In genomic region chr1:85116856-85117255, GRCh38 we compare ENCODE assay signal across 27 cellular contexts.
DNase-seq lines count a peak whose midpoint lies in the region; ATAC-seq and TF ChIP-seq lines count a peak whose summit lies in the region.
"Had no signal": no experiment of that assay in that cellular context is flagged by ENCODE, and none has a peak within 500 bp of the region (broad histone marks: within the 10 kb centered on the region; RNA-seq: fewer than 3 reads in every experiment).

No MANE protein-coding gene starts in this region.

- H3K79me1 ChIP-seq in mesenchymal stem cell (replicated peaks; ENCODE audit: low read length, poor library complexity, severe bottlenecking), result no peaks in the 10 kb centered on the region

- H2AFZ ChIP-seq in GM23248, result no peak overlapping the region
- no peak overlapping the region for H2AFZ ChIP-seq in mesenchymal stem cell (ENCODE audit: low read depth, low read length)

- no peak overlapping the region for H2BK120ac ChIP-seq in mesenchymal stem cell (ENCODE audit: low read depth, low read length)

- no peak overlapping the region for H3K9ac ChIP-seq in GM23248
- H3K9ac ChIP-seq in mesenchymal stem cell (ENCODE audit: low read length), result no peak overlapping the region

- H2BK5ac ChIP-seq in mesenchymal stem cell (ENCODE audit: low read depth, low read length, poor library complexity, severe bottlenecking), result no peak overlapping the region

- 0 out of 2 replicates have a peak, but pooled peaks cover 16% of the 10 kb centered on the region for H3F3A ChIP-seq in GM23248 (ENCODE audit: insufficient read depth)

- H3K4ac ChIP-seq in mesenchymal stem cell (ENCODE audit: low read depth in 1 of 2, low read length in 2 of 2), result no peak overlapping the region

- H3K9me3 ChIP-seq in GM23248 (ENCODE audit: low read depth) (no peaks in the 10 kb centered on the region), mesenchymal stem cell (ENCODE audit: control insufficient read depth, low read length) (no peaks in the 10 kb centered on the region)
- H3K9me3 ChIP-seq: breast epithelium, gastroesophageal sphincter, lower lobe of right lung, sigmoid colon had no signal

- no peak for ATAC-seq in HG02763 (IDR thresholded peaks at IDR 0.05; ENCODE audit: unreplicated experiment)
- ATAC-seq: esophagus mucosa, gastroesophageal sphincter, lower lobe of right lung had no signal

- H3K27ac ChIP-seq in GM23248 (no peak overlapping the region), mesenchymal stem cell (ENCODE audit: low read length, poor library complexity, severe bottlenecking) (no peak overlapping the region), dorsolateral prefrontal cortex (no peak overlapping the region)
- H3K27ac ChIP-seq: breast epithelium, coronary artery, gastroesophageal sphincter, lower lobe of right lung, sigmoid colon had no signal

- intact Hi-C loops in dorsolateral prefrontal cortex (cut with DNase I), result loop anchor here in 1 of 2 donors (10.0 kb wide), 1 partner anchor 138 kb away; the partner anchor contains the start of gene C1orf52

- TF ChIP-seq CTCF in dorsolateral prefrontal cortex (IDR thresholded peaks at IDR 0.05 in 54 of 56, conservative IDR thresholded peaks at IDR 0.05 in 2 of 56; ENCODE audit: low read depth in 1 of 56, partially characterized antibody in 56 of 56), result no peak

- no peak overlapping the region for H2AK5ac ChIP-seq in mesenchymal stem cell (ENCODE audit: low read length, severe bottlenecking)

- H3K23ac ChIP-seq in mesenchymal stem cell (ENCODE audit: low read length in 2 of 2), result no peak overlapping the region

- H3K27me3 ChIP-seq in GM23248 (replicated peaks; ENCODE audit: insufficient read depth), result no peaks in the 10 kb centered on the region
- H3K27me3 ChIP-seq in mesenchymal stem cell (ENCODE audit: control insufficient read depth in 1 of 2, insufficient read depth in 1 of 2, low read length in 2 of 2), result no peaks in the 10 kb centered on the region
- no peaks in the 10 kb centered on the region for H3K27me3 ChIP-seq in dorsolateral prefrontal cortex
- H3K27me3 ChIP-seq: breast epithelium, gastroesophageal sphincter, sigmoid colon had no signal

- H3K79me2 ChIP-seq in GM23248 (ENCODE audit: insufficient read depth), result no peaks in the 10 kb centered on the region

- no peak overlapping the region for H3K4me3 ChIP-seq in GM23248
- no peak overlapping the region for H3K4me3 ChIP-seq in mesenchymal stem cell (ENCODE audit: insufficient read depth in 1 of 2, low read depth in 1 of 2, low read length in 2 of 2)
- H3K4me3 ChIP-seq in dorsolateral prefrontal cortex, result no peak overlapping the region
- H3K4me3 ChIP-seq: breast epithelium, coronary artery, gastroesophageal sphincter, lower lobe of right lung, sigmoid colon had no signal

- no peaks in the 10 kb centered on the region for H3K36me3 ChIP-seq in GM23248 (ENCODE audit: low read depth)
- H3K36me3 ChIP-seq in mesenchymal stem cell (ENCODE audit: control insufficient read depth in 1 of 2, insufficient read depth in 2 of 2, low read depth in 1 of 2, low read length in 2 of 2), result peaks cover 0 to 3% of the 10 kb centered on the region in 2 experiments
- H3K36me3 ChIP-seq: breast epithelium, gastroesophageal sphincter, lower lobe of right lung, sigmoid colon had no signal

- H4K20me1 ChIP-seq in GM23248 (ENCODE audit: insufficient read depth), result no peaks in the 10 kb centered on the region

- H3K4me2 ChIP-seq in GM23248 (ENCODE audit: unreplicated experiment) (no peak overlapping the region), mesenchymal stem cell (ENCODE audit: low read length, poor library complexity, severe bottlenecking) (no peak overlapping the region)

- H3K18ac ChIP-seq in mesenchymal stem cell (ENCODE audit: low read depth in 1 of 2, low read length in 2 of 2), result no peak overlapping the region

- no peak overlapping the region for H4K91ac ChIP-seq in mesenchymal stem cell (ENCODE audit: low read length)

- in situ Hi-C loops in GM23248 (cut with MboI), result no loop called here

- peak; percentile 37 for DNase-seq in GM23248
- DNase-seq in M059J (ENCODE audit: low read depth), result peak; percentile 16
- peak; percentile 57 for DNase-seq in SIG-M5 treated with dmso at 0.1 percent for 504 hours (lab: John Stamatoyannopoulos, UW; ENCODE audit: unreplicated experiment)
- peak; percentile 3 for DNase-seq in mesenchymal stem cell
- no peak for DNase-seq in dorsolateral prefrontal cortex
- DNase-seq in RPMI8226, result no peak
- DNase-seq in activated gamma-delta T cell treated with Interleukin-2 at 50 U/mL for 16 hours, result no peak
- DNase-seq: activated CD8-positive, alpha-beta memory T cell treated with anti-CD3 and anti-CD28 coated beads for 24 hours; activated naive CD4-positive, alpha-beta T cell treated with anti-CD3 and anti-CD28 coated beads for 36 hours; activated T-cell treated with anti-CD3 and anti-CD28 coated beads, Interleukin-2, amount 50 U/mL, for 48 hours; amniotic stem cell; GOT3; islet precursor cell; lower lobe of right lung; NCI-H2081 treated with DMSO at 0.1 percent for 48 hours; NCI-H345; NCI-H748 treated with DMSO at 0.1 percent for 48 hours; SHP77; sigmoid colon; stimulated activated CD8-positive, alpha-beta memory T cell treated with anti-CD3 and anti-CD28 coated beads, Interleukin-4, amount 100 ng/mL, for 48 hours; T-helper 1 cell; trophoblast cell had no signal

- H3K14ac ChIP-seq in mesenchymal stem cell (ENCODE audit: low read length in 2 of 2), result no peak overlapping the region

- H2BK12ac ChIP-seq in mesenchymal stem cell (ENCODE audit: low read length in 2 of 2), result no peak overlapping the region

- no peak overlapping the region for H2BK15ac ChIP-seq in mesenchymal stem cell (ENCODE audit: low read depth, poor library complexity, severe bottlenecking)

- H4K8ac ChIP-seq in mesenchymal stem cell (ENCODE audit: low read length), result no peak overlapping the region

- peaks cover 13% of the 10 kb centered on the region for H3K4me1 ChIP-seq in GM23248 (ENCODE audit: insufficient read depth)
- no peaks in the 10 kb centered on the region for H3K4me1 ChIP-seq in mesenchymal stem cell (ENCODE audit: control insufficient read depth, insufficient read depth, low read depth, low read length)
- H3K4me1 ChIP-seq: breast epithelium, gastroesophageal sphincter, lower lobe of right lung, sigmoid colon had no signal

- no peaks in the 10 kb centered on the region for H3K9me2 ChIP-seq in GM23248 (ENCODE audit: insufficient read depth)

Comparison
In these comparisons a context has a peak if more than half of its experiments do, and no peak if none do; other contexts are left out.
1. DNase-seq: peak in GM23248 (single experiment), M059J (single experiment), SIG-M5 treated with dmso at 0.1 percent for 504 hours (single experiment) and mesenchymal stem cell (single experiment); none in dorsolateral prefrontal cortex (0 of 10), RPMI8226 (single experiment) and activated gamma-delta T cell treated with Interleukin-2 at 50 U/mL for 16 hours (single experiment).